Comparison of ENCODE assay signal across 8 cellular contexts in genomic region chr19:3627351-3627723, GRCh38. TPM values are rescaled to one million over a fixed set of nuclear protein-coding genes. Genes with fewer than 3 reads are reported as not detected.
DNase-seq lines count a peak whose midpoint lies in the region; ATAC-seq and TF ChIP-seq lines count a peak whose summit lies in the region.

No MANE protein-coding gene starts in this region.

- peak overlapping the region; percentile 13; the same call in 1 of the 2 replicates for H3K27ac ChIP-seq in DND-41 (ENCODE audit: low read length)
- peak overlapping the region; percentile 59 for H3K27ac ChIP-seq in RWPE2 (ENCODE audit: poor library complexity, severe bottlenecking)
- peak overlapping the region; percentile 88 for H3K27ac ChIP-seq in epithelial cell of prostate

- peaks cover 27% of the 10 kb centered on the region for H4K20me1 ChIP-seq in DND-41 (ENCODE audit: insufficient read depth, low read length)

- H3K4me3 ChIP-seq in DND-41 (ENCODE audit: low read depth in 1 of 2, low read length in 2 of 2): peak overlapping the region in 1 of 2 experiments; percentile 38; a peak in 2 of 4 replicates
- no peak overlapping the region for H3K4me3 ChIP-seq in RWPE2 (ENCODE audit: severe bottlenecking)

- ATAC-seq in DND-41 (ENCODE audit: insufficient read depth, low read depth): no peak
- no peak for ATAC-seq in RWPE2 (ENCODE audit: low read depth)
- peak; percentile 2 for ATAC-seq in sciatic nerve
- ATAC-seq in HG02623 (IDR thresholded peaks at IDR 0.05; ENCODE audit: unreplicated experiment): no peak

- intact Hi-C loops in sciatic nerve (cut with DNase I): no loop called here

- H3K27me3 ChIP-seq in DND-41 (ENCODE audit: insufficient read depth, low read length, poor library complexity) (no peaks in the 10 kb centered on the region), RWPE2 (ENCODE audit: insufficient read depth, poor library complexity, severe bottlenecking) (no peaks in the 10 kb centered on the region)

- peak overlapping the region; percentile 36 for H2AFZ ChIP-seq in DND-41 (ENCODE audit: low read depth, low read length)

- H3K79me2 ChIP-seq in DND-41 (ENCODE audit: insufficient read depth, low read length): peaks cover 29% of the 10 kb centered on the region

- peak overlapping the region; percentile 94 for H3K4me2 ChIP-seq in DND-41 (ENCODE audit: insufficient read depth, low read length)

- peaks cover 31% of the 10 kb centered on the region for H3K36me3 ChIP-seq in DND-41 (ENCODE audit: insufficient read depth, low read length)
- H3K36me3 ChIP-seq in RWPE2 (ENCODE audit: low read depth): 0 out of 2 replicates have a peak, but pooled peaks cover 4% of the 10 kb centered on the region

- peaks cover 35% of the 10 kb centered on the region for H3K4me1 ChIP-seq in DND-41 (ENCODE audit: insufficient read depth, low read length)
- peaks cover 5% of the 10 kb centered on the region for H3K4me1 ChIP-seq in RWPE2 (ENCODE audit: insufficient read depth, poor library complexity, severe bottlenecking)

- no peak for TF ChIP-seq CTCF in DND-41 (IDR thresholded peaks at IDR 0.05; ENCODE audit: borderline replicate concordance, extremely low read depth, low read length, poor library complexity, severe bottlenecking)
- TF ChIP-seq CTCF in RWPE2 (IDR thresholded peaks at IDR 0.05; ENCODE audit: poor library complexity, severe bottlenecking): no peak

- peak overlapping the region; percentile 2; the same call in 1 of the 2 replicates for H3K9ac ChIP-seq in DND-41 (ENCODE audit: low read depth, low read length)

- no peaks in the 10 kb centered on the region for H3K9me3 ChIP-seq in DND-41 (ENCODE audit: insufficient read depth, low read length, severe bottlenecking)
- no peaks in the 10 kb centered on the region for H3K9me3 ChIP-seq in RWPE2 (ENCODE audit: severe bottlenecking)

- no peak for DNase-seq in DND-41
- DNase-seq in RWPE2 (ENCODE audit: low spot score): no peak
- no peak for DNase-seq in epithelial cell of prostate (ENCODE audit: low read depth, low spot score)
- no peak for DNase-seq in sciatic nerve (ENCODE audit: low spot score)
- no peak for DNase-seq in NCI-H345 (lab: John Stamatoyannopoulos, UW)
- no peak for DNase-seq in HT-29 (ENCODE audit: low spot score)
- no peak for DNase-seq in NCI-H146 treated with DMSO at 0.1 percent for 48 hours (lab: John Stamatoyannopoulos, UW; ENCODE audit: unreplicated experiment)

RNA-seq across cellular contexts. Expression of gene CACTIN, which starts 0.7 kb away (rescaled TPM):
- total RNA-seq in sciatic nerve: 19.6 TPM
- total RNA-seq in HT-29 (2014; rRNA removed; shearing (Covaris generic)): 54.7 and 55.5 TPM in 2 replicates

RNA-seq across cellular contexts. Expression of gene TBXA2R, which starts 20.7 kb away (rescaled TPM):
- total RNA-seq in sciatic nerve: 11.2 TPM
- total RNA-seq in HT-29 (2014; rRNA removed; shearing (Covaris generic)): not detected in 2 replicates

RNA-seq across cellular contexts. Expression of gene GIPC3, which starts 42.1 kb away (rescaled TPM):
- 2.4 TPM for total RNA-seq in sciatic nerve
- not detected in 2 replicates for total RNA-seq in HT-29 (2014; rRNA removed; shearing (Covaris generic))

RNA-seq across cellular contexts. Expression of gene HMG20B, which starts 54.6 kb away (rescaled TPM):
- total RNA-seq in sciatic nerve: 72.9 TPM
- total RNA-seq in HT-29 (2014; rRNA removed; shearing (Covaris generic)): 120 and 152 TPM in 2 replicates

Comparison
In these comparisons a context has a peak if more than half of its experiments do, and no peak if none do; other contexts are left out.
1. H3K27ac ChIP-seq: peak in every context shown above with its lines; median percentile 88 in epithelial cell of prostate; 59 in RWPE2; 13 in DND-41.
2. RNA of gene TBXA2R, which starts 20.7 kb away (total RNA-seq): 11.2 TPM in sciatic nerve (single experiment); not detected in HT-29; every median in the first group is over 10 times any median in the second.